ENCODE assay signal across 10 cellular contexts in genomic region chr1:235923466-235924008, GRCh38. TPM values are rescaled to one million over a fixed set of nuclear protein-coding genes. Genes with fewer than 3 reads are reported as not detected.
DNase-seq lines count a peak whose midpoint lies in the region; ATAC-seq, FAIRE-seq and TF ChIP-seq lines count a peak whose summit lies in the region.
"Had no signal": no experiment of that assay in that cellular context is flagged by ENCODE, and none has a peak within 500 bp of the region (broad histone marks: within the 10 kb centered on the region; RNA-seq: fewer than 3 reads in every experiment).

No MANE protein-coding gene starts in this region.

- H3K4me3 Mint-ChIP-seq in CD8-positive, alpha-beta memory T cell: peak overlapping the region in 6 of 7 donors; percentile 60 to 80 (median 66)

- peaks cover 35 to 54% (median 37%) of the 10 kb centered on the region in 3 donors for H3K4me1 Mint-ChIP-seq in CD8-positive, alpha-beta memory T cell

- no peaks in the 10 kb centered on the region for H3K79me2 ChIP-seq in OCI-LY7 (ENCODE audit: insufficient read depth, low read depth, low read length)

- H3K4me2 ChIP-seq in OCI-LY7 (ENCODE audit: low read length): 0 out of 2 replicates have a peak overlapping the region, but pooled peaks have one; percentile 22

- whole genome bisulfite sequencing in pancreas, 2 donors: 52 to 57% methylated on average over 6 of the region's 6 CpGs

- CTCF ChIA-PET in CD8-positive, alpha-beta memory T cell (lab: Charles Lee): interaction anchor here (0.6 to 1.5 kb wide), 7 partner anchors 9 to 419 kb away, joined by 3 to 11 read pairs (median 3); partner anchors contain the start of gene B3GALNT2
- CTCF ChIA-PET in OCI-LY7 (lab: Charles Lee; ENCODE audit: unreplicated experiment): no interaction called here

- H2AFZ ChIP-seq in OCI-LY7 (ENCODE audit: low read length): no peak overlapping the region; the same call in 1 of the 2 replicates

- no peaks in the 10 kb centered on the region for H3K9me3 ChIP-seq in CD8-positive, alpha-beta memory T cell (ENCODE audit: low read length)
- H3K9me3 ChIP-seq in OCI-LY7 (ENCODE audit: low read length): no peaks in the 10 kb centered on the region
- no peaks in the 10 kb centered on the region for H3K9me3 ChIP-seq in pancreas

- no peak for FAIRE-seq in pancreas (lab: Jason Lieb, UNC)

- H3K27ac ChIP-seq in CD8-positive, alpha-beta memory T cell (ENCODE audit: low read depth, low read length): peak overlapping the region; percentile 45
- H3K27ac ChIP-seq in OCI-LY7 (ENCODE audit: low read depth, low read length, poor library complexity, severe bottlenecking) (no peak overlapping the region), pancreas (no peak overlapping the region)

- no peak overlapping the region for H3K4me3 ChIP-seq in CD8-positive, alpha-beta memory T cell (ENCODE audit: low read length)
- H3K4me3 ChIP-seq in OCI-LY7 (ENCODE audit: low read depth, low read length, poor library complexity, severe bottlenecking): no peak overlapping the region
- no peak overlapping the region for H3K4me3 ChIP-seq in fibroblast of pulmonary artery (replicated peaks; ENCODE audit: low read depth, low read length)
- H3K4me3 ChIP-seq in pancreas: no peak overlapping the region

- peak in 3 of 5 donors; percentile 14 to 59 (median 40) for DNase-seq in CD8-positive, alpha-beta memory T cell
- DNase-seq in OCI-LY7 (ENCODE audit: low spot score) (no peak), fibroblast of pulmonary artery (ENCODE audit: low read depth) (peak; percentile 44), pancreas (no peak), SK-N-DZ (ENCODE audit: low spot score) (no peak)
- DNase-seq: cortex of kidney, occipital lobe had no signal

- H3K27ac Mint-ChIP-seq in CD8-positive, alpha-beta memory T cell: peak overlapping the region; percentile 14 to 95 (median 90)

- H3K9me2 ChIP-seq in OCI-LY7 (ENCODE audit: insufficient read depth, low read length): no peaks in the 10 kb centered on the region

- H3K4me1 ChIP-seq in CD8-positive, alpha-beta memory T cell (ENCODE audit: insufficient read depth, low read length): peaks cover 20% of the 10 kb centered on the region
- H3K4me1 ChIP-seq in OCI-LY7 (ENCODE audit: insufficient read depth, low read length, poor library complexity, severe bottlenecking): peaks cover 10% of the 10 kb centered on the region
- no peaks in the 10 kb centered on the region for H3K4me1 ChIP-seq in pancreas

- BruUV-seq in OCI-LY7 (replicated peaks; lab: Mats Ljungman, UMichigan): no TSS peak

- no peaks in the 10 kb centered on the region for H4K20me1 ChIP-seq in OCI-LY7 (ENCODE audit: insufficient read depth, low read length)

- ATAC-seq in HG02588 (IDR thresholded peaks at IDR 0.05; ENCODE audit: unreplicated experiment) (peak; percentile 50), HG03520 (IDR thresholded peaks at IDR 0.05; ENCODE audit: unreplicated experiment) (no peak), pancreas (no peak), GM19452 (IDR thresholded peaks at IDR 0.05; ENCODE audit: unreplicated experiment) (no peak)

- H3K27me3 ChIP-seq in CD8-positive, alpha-beta memory T cell (ENCODE audit: insufficient read depth, low read length, poor library complexity, severe bottlenecking): no peaks in the 10 kb centered on the region
- H3K27me3 ChIP-seq in pancreas: no peaks in the 10 kb centered on the region

- H3K36me3 ChIP-seq in CD8-positive, alpha-beta memory T cell (ENCODE audit: insufficient read depth, low read length): no peaks in the 10 kb centered on the region
- no peaks in the 10 kb centered on the region for H3K36me3 ChIP-seq in OCI-LY7 (ENCODE audit: insufficient read depth, low read length)
- no peaks in the 10 kb centered on the region for H3K36me3 ChIP-seq in pancreas

- H3K9me3 Mint-ChIP-seq in CD8-positive, alpha-beta memory T cell: no peaks in the 10 kb centered on the region

- intact Hi-C loops in OCI-LY7 (cut with micrococcal nuclease; ENCODE audit: unreplicated experiment) (no loop called here), pancreas (cut with DNase I) (no loop called here)

- no peak for TF ChIP-seq CTCF in OCI-LY7 (conservative IDR thresholded peaks at IDR 0.05; ENCODE audit: low read length)
- no peak for TF ChIP-seq CTCF in fibroblast of pulmonary artery (IDR thresholded peaks at IDR 0.05; ENCODE audit: low read length, missing control alignments)
- no peak for TF ChIP-seq CTCF in pancreas (IDR thresholded peaks at IDR 0.05)

- no peaks in the 10 kb centered on the region for H3K36me3 Mint-ChIP-seq in CD8-positive, alpha-beta memory T cell

- POLR2A ChIA-PET in CD8-positive, alpha-beta memory T cell (lab: Charles Lee): interaction anchor here (0.6 to 1.2 kb wide), 4 partner anchors 23 to 58 kb away, joined by 3 to 7 read pairs (median 4); no protein-coding TSS in a partner anchor
- POLR2A ChIA-PET in OCI-LY7 (lab: Charles Lee): interaction anchor here (0.6 kb wide), 1 partner anchor 805 kb away, joined by 3 read pairs; no protein-coding TSS in a partner anchor

- no peaks in the 10 kb centered on the region for H3K27me3 Mint-ChIP-seq in CD8-positive, alpha-beta memory T cell

RNA-seq across cellular contexts. Expression of gene LYST, which starts 56.8 kb away (rescaled TPM):
- total RNA-seq in CD8-positive, alpha-beta memory T cell: 10 to 100 TPM; 76.9 to 79.9 TPM
- polyA plus RNA-seq in CD8-positive, alpha-beta memory T cell: 24.1 TPM
- 4.0 and 10.0 TPM in 2 replicates for total RNA-seq in OCI-LY7 (2014; rRNA removed; shearing (Covaris generic))
- total RNA-seq in OCI-LY7 (2022) (8.2 and 8.3 TPM in 2 replicates), pancreas (10 to 100 TPM in 3 of 6 donors, 1 to 10 TPM in 3; 8.1 to 13.7 (median 9.7) TPM)
- polyA plus RNA-seq in pancreas: 1 to 10 TPM; 4.3 to 5.2 TPM
- polyA plus RNA-seq in SK-N-DZ (2014; cell fraction: cytosol; rRNA removed): 1.7 and 2.1 TPM in 2 replicates
- polyA plus RNA-seq in SK-N-DZ (2014; cell fraction: nucleus; rRNA removed): 3.1 and 4.9 TPM in 2 replicates

Comparison
In these comparisons a context has a peak if more than half of its experiments do, and no peak if none do; other contexts are left out.
1. DNase-seq: peak in CD8-positive, alpha-beta memory T cell (3 of 5) and fibroblast of pulmonary artery (single experiment); none in OCI-LY7 (single experiment), pancreas (0 of 6) and SK-N-DZ (single experiment).
2. RNA of gene LYST, which starts 56.8 kb away (total RNA-seq): 76.9 to 79.9 TPM in CD8-positive, alpha-beta memory T cell; 8.1 to 13.7 TPM in pancreas and 4.0 to 10.0 TPM in OCI-LY7; every median in the first group is over 4 times any median in the second.